24 cellular contexts compared by ENCODE assay signal in the genomic region with DNA sequence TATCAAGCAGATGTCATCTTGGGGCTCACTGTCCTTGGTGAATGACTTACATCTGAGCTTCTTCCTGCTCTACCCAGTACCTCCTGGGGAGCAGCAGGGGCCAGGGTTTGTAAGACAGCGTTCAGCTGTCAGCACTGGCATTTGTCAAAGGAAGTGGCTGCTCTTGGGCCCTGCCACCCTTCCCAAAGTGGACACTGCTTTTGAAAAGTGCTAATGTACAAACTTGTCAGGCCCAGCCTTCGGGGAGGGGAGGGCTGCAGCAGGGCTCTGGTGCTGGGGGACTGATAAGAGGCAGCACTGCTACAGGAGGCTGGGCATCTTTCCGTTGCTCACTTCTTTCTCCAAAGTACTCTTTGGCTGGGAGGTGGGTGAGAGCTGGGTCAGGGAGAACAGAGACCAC.
"Had no signal": no experiment of that assay in that cellular context is flagged by ENCODE, and none has a peak within 500 bp of the region (broad histone marks: within the 10 kb centered on the region; RNA-seq: fewer than 3 reads in every experiment).

No MANE protein-coding gene starts in this region.

- H3K27ac ChIP-seq: coronary artery, esophagus muscularis mucosa, foreskin keratinocyte, gastroesophageal sphincter, left lung, lower lobe of right lung, prostate gland, right lobe of liver, suprapubic skin, transverse colon, upper lobe of right lung, uterus had no signal

- H3K27me3 ChIP-seq: foreskin keratinocyte, right lobe of liver, upper lobe of right lung, uterus had no signal

- H3K4me3 ChIP-seq: coronary artery, esophagus muscularis mucosa, gastroesophageal sphincter, left lung, lower lobe of right lung, prostate gland, right lobe of liver, suprapubic skin, transverse colon, upper lobe of right lung, uterus had no signal

- H3K9me3 ChIP-seq: prostate gland, right lobe of liver, suprapubic skin, transverse colon, upper lobe of right lung, uterus had no signal

- H3K36me3 ChIP-seq: esophagus muscularis mucosa, gastroesophageal sphincter, left lung, lower lobe of right lung, prostate gland, right lobe of liver, suprapubic skin, transverse colon, upper lobe of right lung, uterus had no signal

- DNase-seq: dermis blood vessel endothelial cell; effector memory CD4-positive, alpha-beta T cell; foreskin keratinocyte; hypothalamus; kidney; left lung; lower lobe of right lung; naive thymus-derived CD8-positive, alpha-beta T cell; nephron progenitor cell; nucleus accumbens; right lobe of liver; small intestine; stimulated activated CD4-positive, alpha-beta T cell treated with anti-CD3 and anti-CD28 coated beads, Interleukin-15, amount 100 ng/mL, for 24 hours; stimulated activated CD4-positive, alpha-beta T cell treated with anti-CD3 and anti-CD28 coated beads, Interleukin-2, amount 100 ng/mL, for 48 hours; stimulated activated naive CD4-positive, alpha-beta T cell; stimulated activated naive CD8-positive, alpha-beta T cell treated with anti-CD3 and anti-CD28 coated beads, Interleukin-15, amount 100 ng/mL, for 72 hours; transverse colon; upper lobe of right lung; uterus had no signal

- H3K4me1 ChIP-seq: esophagus muscularis mucosa, foreskin keratinocyte, gastroesophageal sphincter, left lung, lower lobe of right lung, prostate gland, right lobe of liver, suprapubic skin, transverse colon, upper lobe of right lung, uterus had no signal

- ATAC-seq: foreskin keratinocyte; gastroesophageal sphincter; left lung; lower lobe of right lung; naive thymus-derived CD8-positive, alpha-beta T cell; right lobe of liver; stimulated activated naive CD8-positive, alpha-beta T cell treated with anti-CD3 and anti-CD28 coated beads, Interleukin-15, amount 100 ng/mL, for 72 hours; upper lobe of right lung had no signal
